17 cellular contexts compared by ENCODE assay signal in genomic region chr2:122999258-122999657, GRCh38.
"Had no signal": no experiment of that assay in that cellular context is flagged by ENCODE, and none has a peak within 500 bp of the region (broad histone marks: within the 10 kb centered on the region; RNA-seq: fewer than 3 reads in every experiment).

No MANE protein-coding gene starts in this region.

- H3K27me3 ChIP-seq: esophagus muscularis mucosa, thyroid gland, uterus had no signal

- DNase-seq: activated CD4-positive, alpha-beta T cell treated with anti-CD3 and anti-CD28 coated beads, Interleukin-2, amount 10 ng/mL, durations not matched to agents 7 days and 5 days; activated CD8-positive, alpha-beta memory T cell treated with anti-CD3 and anti-CD28 coated beads for 24 hours; activated naive CD4-positive, alpha-beta T cell treated with anti-CD3 and anti-CD28 coated beads for 36 hours; activated naive CD8-positive, alpha-beta T cell treated with anti-CD3 and anti-CD28 coated beads, Interleukin-2, amount 50 U/mL, for 24 hours; activated T-cell treated with anti-CD3 and anti-CD28 coated beads for 4 hours; aorta; cortex of kidney; effector CD4-positive, alpha-beta T cell; hippocampal formation; kidney glomerular epithelial cell; occipital lobe; stimulated activated CD4-positive, alpha-beta T cell treated with anti-CD3 and anti-CD28 coated beads, Interleukin-2, amount 100 ng/mL, for 48 hours; thyroid gland; uterus had no signal

- H3K4me1 ChIP-seq: esophagus muscularis mucosa, thyroid gland, uterus had no signal

- H3K4me3 ChIP-seq: esophagus muscularis mucosa, thyroid gland, uterus had no signal

- H3K36me3 ChIP-seq: esophagus muscularis mucosa, thyroid gland, uterus had no signal

- H3K27ac ChIP-seq: esophagus muscularis mucosa, thyroid gland, uterus had no signal

- H3K9me3 ChIP-seq: esophagus muscularis mucosa, thyroid gland, uterus had no signal

- ATAC-seq: activated naive CD8-positive, alpha-beta T cell treated with anti-CD3 and anti-CD28 coated beads, Interleukin-2, amount 50 U/mL, for 24 hours; natural killer cell treated with Interleukin-12 subunit alpha and Interleukin-12 subunit beta and Interleukin-15 and Interleukin-18, amount 100 ng/mL, for 72 hours; stimulated activated memory B cell treated with anti-CD40 and anti-IgM and Interleukin-4, amounts not matched to agents 10 μg/mL and 1 μg/mL and 100 μg/mL, for 72 hours had no signal
